Comparison of ENCODE assay signal across 7 cellular contexts in genomic region chr2:113604085-113604477, GRCh38. TPM values are rescaled to one million over a fixed set of nuclear protein-coding genes. Genes with fewer than 3 reads are reported as not detected.
DNase-seq lines count a peak whose midpoint lies in the region; ATAC-seq and TF ChIP-seq lines count a peak whose summit lies in the region.
"Not testable (repeated sequence)": the region's sequence is repeated elsewhere in the genome, so short reads cannot be mapped to it uniquely, and the experiment has no call there.

No MANE protein-coding gene starts in this region.

- peak; percentile 62 for TF ChIP-seq RAD21 in Ishikawa (IDR thresholded peaks at IDR 0.05; ENCODE audit: low read depth)

- peak; percentile 93 for DNase-seq in activated CD4-positive, alpha-beta T cell treated with anti-CD3 and anti-CD28 coated beads for 1 hour
- DNase-seq in astrocyte of the hippocampus (ENCODE audit: low read depth, low spot score) (peak; percentile 95), germinal center (ENCODE audit: low spot score) (peak; percentile 53), mucosa of gallbladder (ENCODE audit: low spot score) (peak; percentile 97)
- peak; percentile 88 for DNase-seq in stimulated activated CD4-positive, alpha-beta T cell treated with anti-CD3 and anti-CD28 coated beads, Interleukin-2, amount 100 ng/mL, for 4 hours (ENCODE audit: low read depth)

- ATAC-seq in GM18498 (IDR thresholded peaks at IDR 0.05; ENCODE audit: unreplicated experiment): peak; percentile 45

- TF ChIP-seq EP300 in Ishikawa (IDR thresholded peaks at IDR 0.05; ENCODE audit: borderline replicate concordance): not testable (repeated sequence)

TF ChIP-seq in Ishikawa, 13 proteins besides CTCF, POLR2A, EP300 and RAD21:
- peak; percentile 57; the same call in 1 of the 2 replicates for TF ChIP-seq TCF12 (IDR thresholded peaks at IDR 0.05; ENCODE audit: low read depth)
- TF ChIP-seq MAX (IDR thresholded peaks at IDR 0.05): peak; percentile 70
- 0 out of 2 replicates have a peak, but pooled peaks have one; percentile 6 for TF ChIP-seq TEAD4 (IDR thresholded peaks at IDR 0.05)

RNA-seq across cellular contexts. Expression of gene RABL2A, which starts 23.0 kb away (rescaled TPM):
- total RNA-seq in mucosa of gallbladder: 28.9 TPM

Comparison
In these comparisons a context has a peak if more than half of its experiments do, and no peak if none do; other contexts are left out.
1. Peak in every context shown above with its lines: DNase-seq and ATAC-seq.